In genomic region chr7:153193144-153193595, GRCh38 we compare ENCODE assay signal across 8 cellular contexts.
A peak's percentile ranks its signal among the peaks of the same experiment; 100 is the strongest.
DNase-seq lines count a peak whose midpoint lies in the region; ATAC-seq and TF ChIP-seq lines count a peak whose summit lies in the region.

No MANE protein-coding gene starts in this region.

- H2BK5ac ChIP-seq in trophoblast cell (ENCODE audit: low read depth, low read length, poor library complexity): no peak overlapping the region

- WGBS in endodermal cell (ENCODE audit: insufficient coverage in 1 of 2, insufficient read length in 1 of 2), 2 experiments: 16 to 18% methylated on average over 12 of the region's 12 CpGs
- no CpG with 5 or more reads among the region's 12 CpGs for WGBS in trophoblast cell (ENCODE audit: extremely low coverage, insufficient coverage, insufficient read length)

- H2AK5ac ChIP-seq in trophoblast cell (ENCODE audit: low read length): no peak overlapping the region

- H3K9me3 Mint-ChIP-seq in endodermal cell: peaks cover 15% of the 10 kb centered on the region

- no peaks in the 10 kb centered on the region for H3K79me1 ChIP-seq in trophoblast cell (ENCODE audit: low read length)

- no peak overlapping the region for H3K9ac ChIP-seq in endodermal cell (ENCODE audit: extremely low read depth, low read length, poor library complexity, severe bottlenecking)
- no peak overlapping the region for H3K9ac ChIP-seq in trophoblast cell (ENCODE audit: low read length)

- H3K36me3 ChIP-seq in endodermal cell (ENCODE audit: control insufficient read depth, insufficient read depth, low read length) (no peaks in the 10 kb centered on the region), trophoblast cell (ENCODE audit: control insufficient read depth in 1 of 2, insufficient read depth in 2 of 2, low read length in 2 of 2) (no peaks in the 10 kb centered on the region), vagina (no peaks in the 10 kb centered on the region)

- H3K4me3 ChIP-seq in endodermal cell (ENCODE audit: low read length) (no peak overlapping the region), trophoblast cell (ENCODE audit: low read depth, low read length) (no peak overlapping the region), vagina (no peak overlapping the region)

- H3K4me2 ChIP-seq in trophoblast cell (ENCODE audit: low read length): no peak overlapping the region

- no peak overlapping the region for H3K14ac ChIP-seq in trophoblast cell (ENCODE audit: low read length)

- no peaks in the 10 kb centered on the region for H3K36me3 Mint-ChIP-seq in endodermal cell (ENCODE audit: low read depth)

- no peak overlapping the region for H4K12ac ChIP-seq in trophoblast cell (ENCODE audit: low read depth, low read length)

- H2AFZ ChIP-seq in trophoblast cell (ENCODE audit: insufficient read depth, low read length, poor library complexity): no peak overlapping the region

- intact Hi-C loops in vagina (cut with DNase I): no loop called here

- no peak overlapping the region for H3K4ac ChIP-seq in trophoblast cell (ENCODE audit: low read depth, low read length)

- H2BK120ac ChIP-seq in trophoblast cell (ENCODE audit: insufficient read depth, low read length, poor library complexity): no peak overlapping the region

- H4K91ac ChIP-seq in trophoblast cell (ENCODE audit: low read depth, low read length): no peak overlapping the region

- H3K27ac Mint-ChIP-seq in endodermal cell: no peak overlapping the region

- H4K8ac ChIP-seq in trophoblast cell (ENCODE audit: low read depth, low read length): no peak overlapping the region

- H2BK12ac ChIP-seq in trophoblast cell (ENCODE audit: low read length): no peak overlapping the region

- H3K4me3 Mint-ChIP-seq in endodermal cell: no peak overlapping the region

- H3K79me2 ChIP-seq in trophoblast cell (ENCODE audit: control insufficient read depth, insufficient read depth, low read length, poor library complexity): no peaks in the 10 kb centered on the region

- no peak overlapping the region for H3K18ac ChIP-seq in trophoblast cell (ENCODE audit: low read length)

- H3K9me3 ChIP-seq in endodermal cell (ENCODE audit: control insufficient read depth, low read length): peaks cover 9% of the 10 kb centered on the region
- H3K9me3 ChIP-seq in trophoblast cell (ENCODE audit: insufficient read depth, low read depth, low read length): no peaks in the 10 kb centered on the region
- H3K9me3 ChIP-seq in vagina: no peaks in the 10 kb centered on the region

- ATAC-seq in GM19452 (IDR thresholded peaks at IDR 0.05; ENCODE audit: unreplicated experiment) (peak; percentile 57), GM21737 (IDR thresholded peaks at IDR 0.05; ENCODE audit: unreplicated experiment) (no peak)

- H3K27ac ChIP-seq in endodermal cell (ENCODE audit: low read depth, low read length) (no peak overlapping the region), trophoblast cell (ENCODE audit: low read depth, low read length) (no peak overlapping the region), vagina (no peak overlapping the region)

- H3K4me1 ChIP-seq in endodermal cell (ENCODE audit: control insufficient read depth, insufficient read depth, low read length) (no peaks in the 10 kb centered on the region), trophoblast cell (ENCODE audit: control insufficient read depth in 1 of 2, insufficient read depth in 2 of 2, low read length in 2 of 2) (peaks cover 4 to 6% of the 10 kb centered on the region in 2 experiments), vagina (no peaks in the 10 kb centered on the region)

- TF ChIP-seq POLR2A in vagina (IDR thresholded peaks at IDR 0.05): no peak

- H3K23ac ChIP-seq in trophoblast cell (ENCODE audit: low read length): no peak overlapping the region

- H3K4me1 Mint-ChIP-seq in endodermal cell: no peaks in the 10 kb centered on the region

- H3K27me3 Mint-ChIP-seq in endodermal cell (ENCODE audit: insufficient read depth): no peaks in the 10 kb centered on the region

- DNase-seq in COLO668 (lab: John Stamatoyannopoulos, UW; ENCODE audit: unreplicated experiment) (peak; percentile 14), NCI-H1930 (lab: John Stamatoyannopoulos, UW) (peak; percentile 74 to 75), endodermal cell (peak; percentile 91), trophoblast cell (peak; percentile 43 to 65), vagina (ENCODE audit: extremely low spot score in 2 of 2) (no peak), AG08396 (ENCODE audit: low spot score) (no peak)

- peak; percentile 87 for TF ChIP-seq CTCF in endodermal cell (conservative IDR thresholded peaks at IDR 0.05)
- no peak for TF ChIP-seq CTCF in vagina (IDR thresholded peaks at IDR 0.05)

- H3K27me3 ChIP-seq in endodermal cell (ENCODE audit: control insufficient read depth, insufficient read depth, low read length, poor library complexity, severe bottlenecking) (no peaks in the 10 kb centered on the region), trophoblast cell (ENCODE audit: insufficient read depth, low read length) (no peaks in the 10 kb centered on the region), vagina (no peaks in the 10 kb centered on the region)

Comparison
In these comparisons a context has a peak if more than half of its experiments do, and no peak if none do; other contexts are left out.
1. DNase-seq: peak in COLO668 (single experiment), NCI-H1930 (2 of 2), endodermal cell (single experiment) and trophoblast cell (2 of 2); none in vagina (0 of 2) and AG08396 (single experiment).